In genomic region chr4:173564461-173564860, GRCh38 we compare ENCODE assay signal across 34 cellular contexts. TPM values are rescaled to one million over a fixed set of nuclear protein-coding genes. Genes with fewer than 3 reads are reported as not detected.
"Had no signal": no experiment of that assay in that cellular context is flagged by ENCODE, and none has a peak within 500 bp of the region (broad histone marks: within the 10 kb centered on the region; RNA-seq: fewer than 3 reads in every experiment).

No MANE protein-coding gene starts in this region.

- H3K4me1 ChIP-seq: adrenal gland had no signal

- H3K36me3 ChIP-seq: adrenal gland, ascending aorta, cardiac muscle cell had no signal

- H3K9me3 ChIP-seq: adrenal gland, ascending aorta had no signal

- ATAC-seq: activated CD8-positive, alpha-beta T cell treated with anti-CD3 and anti-CD28 coated beads for 36 hours; activated naive CD4-positive, alpha-beta T cell treated with anti-CD3 and anti-CD28 coated beads, Interleukin-2, amount 50 U/mL, for 72 hours; activated T-cell treated with anti-CD3 and anti-CD28 coated beads, Interleukin-2, amount 50 U/mL, for 4 hours; activated T-cell treated with anti-CD3 and anti-CD28 coated beads, Interleukin-2, amount 50 U/mL, for 72 hours; activated T-helper 17 cell treated with anti-CD3 and anti-CD28 coated beads, Interleukin-2, amount 50 U/mL, for 72 hours had no signal

- H3K4me3 ChIP-seq: adrenal gland, ascending aorta, cardiac muscle cell had no signal

- H3K27ac ChIP-seq: adrenal gland, ascending aorta, cardiac muscle cell, VCaP had no signal

- H3K27me3 ChIP-seq: adrenal gland, ascending aorta, cardiac muscle cell had no signal

- DNase-seq: activated B cell treated with CpG ODN at 0.5 μM for 24 hours; activated CD4-positive, alpha-beta memory T cell treated with anti-CD3 and anti-CD28 coated beads for 36 hours; activated CD4-positive, alpha-beta T cell treated with anti-CD3 and anti-CD28 coated beads for 4 hours; activated CD4-positive, alpha-beta T cell treated with anti-CD3 and anti-CD28 coated beads, Interleukin-2, amount 10 ng/mL, durations not matched to agents 24 days and 14 days; activated CD4-positive, alpha-beta T cell treated with anti-CD3 and anti-CD28 coated beads, Interleukin-2, amount 50 U/mL, for 1 hour; activated CD4-positive, alpha-beta T cell treated with anti-CD3 and anti-CD28 coated beads, Interleukin-2, amount 50 U/mL, for 4 hours; activated CD4-positive, CD25-positive, alpha-beta regulatory T cell treated with anti-CD3 and anti-CD28 coated beads, Interleukin-2, amount 50 U/mL, for 72 hours; activated CD8-positive, alpha-beta memory T cell treated with anti-CD3 and anti-CD28 coated beads, Interleukin-2, amount 50 U/mL, for 4 hours; activated CD8-positive, alpha-beta T cell treated with anti-CD3 and anti-CD28 coated beads for 36 hours; activated effector memory CD4-positive, alpha-beta T cell treated with anti-CD3 and anti-CD28 coated beads, Interleukin-2, amount 50 U/mL, for 16 hours; activated gamma-delta T cell treated with Interleukin-2 at 50 U/mL for 16 hours; activated naive CD4-positive, alpha-beta T cell; activated naive CD4-positive, alpha-beta T cell treated with anti-CD3 and anti-CD28 coated beads for 36 hours; activated naive CD4-positive, alpha-beta T cell treated with anti-CD3 and anti-CD28 coated beads, Interleukin-2, amount 50 U/mL, for 16 hours; activated naive CD8-positive, alpha-beta T cell treated with anti-CD3 and anti-CD28 coated beads for 36 hours; activated T-cell treated with anti-CD3 and anti-CD28 coated beads for 4 hours; activated T-cell treated with anti-CD3 and anti-CD28 coated beads, Interleukin-2, amount 50 U/mL, for 1 hour; activated T-cell treated with anti-CD3 and anti-CD28 coated beads, Interleukin-2, amount 50 U/mL, for 4 hours; activated T-cell treated with anti-CD3 and anti-CD28 coated beads, Interleukin-2, amount 50 U/mL, for 72 hours; amygdala; anterior cingulate cortex; central memory CD4-positive, alpha-beta T cell; SW 1271; T-helper 1 cell; T-helper 2 cell; T-helper 9 cell had no signal

RNA-seq across cellular contexts. Expression of gene HAND2, which starts 34.4 kb away (rescaled TPM):
- total RNA-seq: activated B cell treated with CpG ODN at 0.5 μM for 24 hours; activated CD4-positive, alpha-beta memory T cell treated with anti-CD3 and anti-CD28 coated beads for 36 hours; activated CD4-positive, alpha-beta T cell treated with anti-CD3 and anti-CD28 coated beads, Interleukin-2, amount 10 ng/mL, durations not matched to agents 24 days and 14 days; activated CD8-positive, alpha-beta memory T cell treated with anti-CD3 and anti-CD28 coated beads for 36 hours; activated CD8-positive, alpha-beta T cell treated with anti-CD3 and anti-CD28 coated beads for 36 hours; activated naive CD4-positive, alpha-beta T cell treated with anti-CD3 and anti-CD28 coated beads for 36 hours; activated naive CD4-positive, alpha-beta T cell treated with anti-CD3 and anti-CD28 coated beads, Interleukin-2, amount 50 U/mL, for 72 hours; activated naive CD8-positive, alpha-beta T cell treated with anti-CD3 and anti-CD28 coated beads for 36 hours; activated T-cell treated with anti-CD3 and anti-CD28 coated beads, Interleukin-2, amount 50 U/mL, for 4 hours; activated T-cell treated with anti-CD3 and anti-CD28 coated beads, Interleukin-2, amount 50 U/mL, for 72 hours; activated T-helper 1 cell treated with anti-CD3 and anti-CD28 coated beads, Interleukin-12 subunit alpha, Interleukin-12 subunit beta, Interleukin-2, Interleukin-4 antibody, amounts not matched to agents 30 ng/mL and 10 ng/mL and 1 ng/mL, durations not matched to agents 14 hours and 24 hours and 36 hours; activated T-helper 17 cell treated with anti-CD3 and anti-CD28 coated beads, Interleukin-2, amount 50 U/mL, for 72 hours had no signal
